ENCODE assay signal across 15 cellular contexts in genomic region chr4:100593933-100594332, GRCh38.
"Had no signal": no experiment of that assay in that cellular context is flagged by ENCODE, and none has a peak within 500 bp of the region (broad histone marks: within the 10 kb centered on the region; RNA-seq: fewer than 3 reads in every experiment).

No MANE protein-coding gene starts in this region.

- ATAC-seq: left lung; natural killer cell treated with Interleukin-12 subunit alpha and Interleukin-12 subunit beta and Interleukin-15 and Interleukin-18, amount 100 ng/mL, for 72 hours; stimulated activated effector memory CD8-positive, alpha-beta T cell treated with anti-CD3 and anti-CD28 coated beads, Interleukin-12 subunit alpha, Interleukin-12 subunit beta, amount 100 ng/mL, for 72 hours had no signal

- DNase-seq: activated CD4-positive, alpha-beta T cell treated with anti-CD3 and anti-CD28 coated beads, Interleukin-2, amount 10 ng/mL, durations not matched to agents 7 days and 5 days; activated CD8-positive, alpha-beta memory T cell treated with anti-CD3 and anti-CD28 coated beads, Interleukin-2, amount 50 U/mL, for 48 hours; activated naive CD4-positive, alpha-beta T cell treated with Interleukin-2 at 50 U/mL for 16 hours; aorta; cortex of kidney; effector CD4-positive, alpha-beta T cell; hippocampal formation; left lung; nucleus accumbens; posterior cingulate gyrus; retina; thyroid gland had no signal

- H3K36me3 ChIP-seq: esophagus muscularis mucosa, left lung, thyroid gland had no signal

- H3K27ac ChIP-seq: esophagus muscularis mucosa, left lung, thyroid gland had no signal

- H3K27me3 ChIP-seq: esophagus muscularis mucosa, left lung, thyroid gland had no signal

- H3K9me3 ChIP-seq: esophagus muscularis mucosa, left lung, thyroid gland had no signal

- H3K4me3 ChIP-seq: esophagus muscularis mucosa, left lung, thyroid gland had no signal
